In genomic region chr5:75612211-75612579, GRCh38 we compare ENCODE assay signal across 8 cellular contexts. TPM values are rescaled to one million over a fixed set of nuclear protein-coding genes. Genes with fewer than 3 reads are reported as not detected.
DNase-seq lines count a peak whose midpoint lies in the region; ATAC-seq, FAIRE-seq and TF ChIP-seq lines count a peak whose summit lies in the region.

No MANE protein-coding gene starts in this region.

- peak overlapping the region; percentile 82 for H3K4me3 Mint-ChIP-seq in neural progenitor cell

- ATAC-seq in A549, result peak in 1 of 2 experiments; percentile 14; a peak in 2 of 6 replicates

- H3K27me3 ChIP-seq in esophagus squamous epithelium (no peaks in the 10 kb centered on the region), neural progenitor cell (peaks cover 9% of the 10 kb centered on the region)

- no peak for TF ChIP-seq EP300 in A549 (IDR thresholded peaks at IDR 0.05)

- H3K4me1 ChIP-seq in A549 (peaks cover 12% of the 10 kb centered on the region), esophagus squamous epithelium (peaks cover 6 to 30% (median 11%) of the 10 kb centered on the region in 3 donors), neural progenitor cell (peaks cover 21% of the 10 kb centered on the region)

- DNase-seq in A549 (ENCODE audit: low read depth in 1 of 2, low spot score in 1 of 2), result no peak
- peak; percentile 47 for DNase-seq in HuH-7 (ENCODE audit: low spot score)
- DNase-seq in esophagus squamous epithelium (lab: John Stamatoyannopoulos, UW), result no peak
- DNase-seq in neural progenitor cell (ENCODE audit: low spot score), result peak; percentile 11
- no peak for DNase-seq in NCI-H2196 treated with DMSO at 0.1 percent for 48 hours (lab: John Stamatoyannopoulos, UW; ENCODE audit: unreplicated experiment)
- no peak for DNase-seq in T-helper 1 cell
- DNase-seq in RWPE1 (ENCODE audit: low spot score), result no peak
- no peak for DNase-seq in activated CD4-positive, alpha-beta T cell treated with anti-CD3 and anti-CD28 coated beads for 4 hours

- peaks cover 9% of the 10 kb centered on the region for H3K27me3 Mint-ChIP-seq in neural progenitor cell (ENCODE audit: insufficient read depth, low read depth)

- intact Hi-C loops in esophagus squamous epithelium (cut with DNase I), result no loop called here

- no peaks in the 10 kb centered on the region for H3K36me3 ChIP-seq in esophagus squamous epithelium
- H3K36me3 ChIP-seq in neural progenitor cell, result no peaks in the 10 kb centered on the region

- CTCF ChIA-PET in A549 (lab: Yijun Ruan, JAX) (interaction anchor here (1.3 kb wide), 1 partner anchor 71 kb away, joined by 3 read pairs; no protein-coding TSS in a partner anchor), RWPE1 (lab: Yijun Ruan, JAX) (interaction anchor here (0.7 kb wide), 1 partner anchor 1436 kb away, joined by 3 read pairs; no protein-coding TSS in a partner anchor)

- H3K27ac ChIP-seq in A549 (peak overlapping the region; percentile 88 to 98; a peak in 5 of 6 replicates), esophagus squamous epithelium (no peak overlapping the region), neural progenitor cell (no peak overlapping the region), RWPE1 (no peak overlapping the region)

- POLR2A ChIA-PET in A549 (lab: Yijun Ruan, JAX), result interaction anchor here (0.7 kb wide), 1 partner anchor 57 kb away, joined by 3 read pairs; no protein-coding TSS in a partner anchor
- POLR2A ChIA-PET in RWPE1 (lab: Yijun Ruan, JAX; ENCODE audit: low non-redundant PET), result no interaction called here

- H3F3A ChIP-seq in neural progenitor cell (ENCODE audit: low read depth), result peaks cover 22% of the 10 kb centered on the region

- H3K79me2 ChIP-seq in neural progenitor cell (ENCODE audit: low read depth), result no peaks in the 10 kb centered on the region

- WGBS in A549 (ENCODE audit: missing lambda C conversion rate), result 51% methylated on average over 12 of the region's 12 CpGs
- WGBS in esophagus squamous epithelium, 2 donors, result 8 to 18% methylated on average over 8 to 9 of the region's 12 CpGs

- no peak overlapping the region for H3K27ac Mint-ChIP-seq in neural progenitor cell

- peak overlapping the region; percentile 80 for H3K4me2 ChIP-seq in A549
- H3K4me2 ChIP-seq in neural progenitor cell, result peak overlapping the region; percentile 89

- FAIRE-seq in A549 (lab: Jason Lieb, UNC), result no peak

- H3K9me3 Mint-ChIP-seq in neural progenitor cell, result no peaks in the 10 kb centered on the region

- peaks cover 27% of the 10 kb centered on the region for H3K4me1 Mint-ChIP-seq in neural progenitor cell

- no peak for TF ChIP-seq CTCF in A549 (IDR thresholded peaks at IDR 0.05)
- no peak for TF ChIP-seq CTCF in esophagus squamous epithelium (IDR thresholded peaks at IDR 0.05)
- TF ChIP-seq CTCF in neural progenitor cell (IDR thresholded peaks at IDR 0.05), result no peak
- no peak for TF ChIP-seq CTCF in RWPE1 (conservative IDR thresholded peaks at IDR 0.05; ENCODE audit: low read depth)

- H3K36me3 Mint-ChIP-seq in neural progenitor cell, result no peaks in the 10 kb centered on the region

- peak overlapping the region; percentile 68 for H3K4me3 ChIP-seq in A549
- peak overlapping the region; percentile 44 to 78 (median 54) for H3K4me3 ChIP-seq in esophagus squamous epithelium
- H3K4me3 ChIP-seq in neural progenitor cell, result peak overlapping the region; percentile 64

- H4K20me1 ChIP-seq in neural progenitor cell (ENCODE audit: low read depth), result no peaks in the 10 kb centered on the region

- no peak for TF ChIP-seq RAD21 in A549 (conservative IDR thresholded peaks at IDR 0.05 in 1 of 2, IDR thresholded peaks at IDR 0.05 in 1 of 2)

- no peak overlapping the region for H2AFZ ChIP-seq in neural progenitor cell (replicated peaks)

- H3K9me3 ChIP-seq in A549 (no peaks in the 10 kb centered on the region), esophagus squamous epithelium (no peaks in the 10 kb centered on the region), neural progenitor cell (ENCODE audit: low read depth) (no peaks in the 10 kb centered on the region)

- TF ChIP-seq POLR2A in A549 (IDR thresholded peaks at IDR 0.05; ENCODE audit: low read length), result no peak
- no peak for TF ChIP-seq POLR2A in esophagus squamous epithelium (IDR thresholded peaks at IDR 0.05)

- H3K9ac ChIP-seq in neural progenitor cell, result no peak overlapping the region

TF ChIP-seq in A549, 52 proteins besides CTCF, POLR2A, EP300 and RAD21:
- TF ChIP-seq ZFP36 (IDR thresholded peaks at IDR 0.05; ENCODE audit: borderline replicate concordance, partially characterized antibody) (no peak), TFCP2L1 (CRISPR knock-in tag; IDR thresholded peaks at IDR 0.05) (no peak), HDAC2 (IDR thresholded peaks at IDR 0.05) (no peak), TP53 (CRISPR knock-in tag; IDR thresholded peaks at IDR 0.05) (no peak), MAX (IDR thresholded peaks at IDR 0.05) (no peak), EHMT2 (IDR thresholded peaks at IDR 0.05; ENCODE audit: low read depth) (no peak), REST (IDR thresholded peaks at IDR 0.05) (no peak), SREBF2 (IDR thresholded peaks at IDR 0.05) (no peak), HEYL (CRISPR knock-in tag; IDR thresholded peaks at IDR 0.05) (no peak), RCOR1 (IDR thresholded peaks at IDR 0.05; ENCODE audit: low read depth, low read length) (no peak), CBX8 (IDR thresholded peaks at IDR 0.05) (no peak)

RNA-seq across cellular contexts. Expression of gene ANKDD1B, which starts 0.9 kb away (rescaled TPM):
- polyA plus RNA-seq in A549 (2011; rRNA removed) (0.14 and 0.30 TPM in 2 replicates), A549 (2017; fragmentation: RNase III; extraction: RNeasy Plus Mini Kit Qiagen cat#74134 plus additional on column Dnase treatment) (0.05 to 0.17 TPM (median 0.09 TPM) in 3 replicates)
- 0.01 and 0.04 TPM in 2 replicates for polyA plus RNA-seq in A549 (2012; cell fraction: cytosol; rRNA removed)
- polyA plus RNA-seq in A549 (2012; cell fraction: nucleus; rRNA removed), result 0.05 and 0.11 TPM in 2 replicates
- not detected in 2 replicates for polyA minus RNA-seq in A549 (2011; rRNA and poly(A)+ RNA removed)
- total RNA-seq in esophagus squamous epithelium (under 1 TPM in 2 of 4 donors, not detected in 2; 0.19 to 0.95 TPM), neural progenitor cell (ENCODE audit: low replicate concordance) (0.40 and 0.60 TPM in 2 replicates)

Comparison
In these comparisons a context has a peak if more than half of its experiments do, and no peak if none do; other contexts are left out.
1. DNase-seq: peak in HuH-7 (single experiment) and neural progenitor cell (single experiment); none in A549 (0 of 2), esophagus squamous epithelium (single experiment), NCI-H2196 treated with DMSO at 0.1 percent for 48 hours (single experiment), T-helper 1 cell (0 of 5), RWPE1 (single experiment) and activated CD4-positive, alpha-beta T cell treated with anti-CD3 and anti-CD28 coated beads for 4 hours (0 of 2).
2. H3K27ac ChIP-seq: peak in A549 (2 of 2); none in esophagus squamous epithelium (0 of 4), neural progenitor cell (single experiment) and RWPE1 (single experiment).
3. Peak in every context shown above with its lines, with median percentiles within 50 percentile points of each other: H3K4me3 ChIP-seq.